ENCODE assay signal across 17 cellular contexts in the genomic region with DNA sequence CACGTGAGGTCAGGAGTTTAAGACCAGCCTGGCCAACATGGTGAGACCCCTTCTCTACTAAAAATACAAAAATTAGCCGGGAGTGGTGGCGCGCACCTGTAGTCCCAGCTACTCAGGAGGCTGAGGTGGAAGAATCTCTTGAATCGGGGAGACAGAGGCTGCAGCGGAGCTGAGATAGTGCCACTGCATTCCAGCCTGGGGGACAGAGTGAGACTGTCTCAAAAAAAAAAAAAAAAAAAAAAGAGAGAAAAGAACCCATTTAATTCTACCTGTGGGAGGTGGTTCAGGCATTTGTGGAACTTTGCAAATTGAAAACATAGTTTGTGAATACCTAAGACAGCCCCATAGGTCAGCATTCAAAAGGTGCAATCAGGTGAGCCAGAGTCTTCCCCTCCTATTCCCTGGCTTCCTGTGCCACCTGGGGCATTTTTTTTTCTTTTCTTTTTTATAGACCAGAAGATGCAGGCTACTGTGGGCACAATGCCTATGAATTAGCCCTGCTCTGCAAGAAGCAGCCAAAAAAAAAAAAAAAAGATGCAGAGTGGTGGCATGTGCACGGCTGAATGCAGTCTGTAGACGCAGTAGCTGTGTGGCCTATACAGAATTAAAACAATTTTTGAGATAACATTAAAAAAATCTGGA. TPM values are rescaled to one million over a fixed set of nuclear protein-coding genes. Genes with fewer than 3 reads are reported as not detected.
DNase-seq lines count a peak whose midpoint lies in the region; FAIRE-seq and TF ChIP-seq lines count a peak whose summit lies in the region.
"Had no signal": no experiment of that assay in that cellular context is flagged by ENCODE, and none has a peak within 500 bp of the region (broad histone marks: within the 10 kb centered on the region; RNA-seq: fewer than 3 reads in every experiment).

No MANE protein-coding gene starts in this region.

- H2BK5ac ChIP-seq in H1 (ENCODE audit: low read depth, low read length) (peak overlapping the region; percentile 99), neuronal stem cell (ENCODE audit: low read length) (peak overlapping the region; percentile 57)

- DNase-seq in G401 (ENCODE audit: low spot score) (peak; percentile 66), H1 (ENCODE audit: low read depth in 1 of 2, low spot score in 2 of 2) (no peak), neuronal stem cell (ENCODE audit: low spot score) (no peak), posterior cingulate gyrus (no peak), D341Med (ENCODE audit: low spot score) (no peak), type B pancreatic cell (ENCODE audit: extremely low spot score, unreplicated experiment) (no peak)
- DNase-seq: HCEC 1CT, NCI-H1417 treated with DMSO at 0.1 percent for 48 hours, NCI-H1930, NCI-H510A treated with DMSO at 0.1 percent for 48 hours, NCI-H82, Peyer's patch, Right ventricle myocardium superior had no signal

- peak overlapping the region; percentile 100 for H4K91ac ChIP-seq in H1 (replicated peaks; ENCODE audit: insufficient read length, low read length)
- H4K91ac ChIP-seq in neuronal stem cell (ENCODE audit: low read depth, low read length, poor library complexity) = no peak overlapping the region

- peaks cover 42% of the 10 kb centered on the region for H3K4me1 Mint-ChIP-seq in type B pancreatic cell (ENCODE audit: unreplicated experiment)

- no peak overlapping the region for H2AFZ ChIP-seq in H1 (ENCODE audit: low read length)
- no peak overlapping the region for H2AFZ ChIP-seq in neuronal stem cell (ENCODE audit: low read length)

- H3K9me3 Mint-ChIP-seq in type B pancreatic cell = no peaks in the 10 kb centered on the region
- H3K9me3 Mint-ChIP-seq: CD14-positive monocyte had no signal

- CTCF ChIA-PET in H1 (lab: Charles Lee; ENCODE audit: partially characterized antibody) = interaction anchor here (0.5 to 20.5 kb wide), 7 partner anchors 13 to 335 kb away, joined by 3 to 257 read pairs (median 4); no protein-coding TSS in a partner anchor

- H4K5ac ChIP-seq in H1 (ENCODE audit: insufficient read length, low read depth, low read length) = peak overlapping the region; percentile 96

- TF ChIP-seq EP300 in H1 (IDR thresholded peaks at IDR 0.05; ENCODE audit: borderline replicate concordance in 1 of 2, low read depth in 2 of 2, low read length in 2 of 2) = no peak

- POLR2A ChIA-PET in H1 (lab: Charles Lee; ENCODE audit: partially characterized antibody) = interaction anchor here (0.7 to 3.0 kb wide), 10 partner anchors 8 to 99 kb away, joined by 3 to 24 read pairs (median 4); a partner anchor contains a TSS

- H2AK5ac ChIP-seq in H1 (ENCODE audit: low read depth, low read length) (peak overlapping the region; percentile 96), neuronal stem cell (ENCODE audit: low read depth, low read length) (peak overlapping the region; percentile 34)

- H3K14ac ChIP-seq in H1 (ENCODE audit: insufficient read length) (no peak overlapping the region), neuronal stem cell (ENCODE audit: low read length) (no peak overlapping the region)

- H3K9ac ChIP-seq in HUES6 (ENCODE audit: low read length) (no peak overlapping the region), H1 (replicated peaks in 1 of 4; ENCODE audit: extremely low read depth in 1 of 4, low read depth in 3 of 4, low read length in 3 of 4) (peak overlapping the region in 1 of 4 experiments; percentile 17; a peak in 2 of 7 replicates), neuronal stem cell (ENCODE audit: low read depth, low read length, poor library complexity) (no peak overlapping the region)

- H3K27ac Mint-ChIP-seq in type B pancreatic cell = no peak overlapping the region

- 55% methylated on average over 8 of the region's 8 CpGs; no CpG with 5 or more reads in 1 of the 2 experiments for WGBS in H1 (ENCODE audit: extremely low coverage in 1 of 2, insufficient coverage in 1 of 2, insufficient read length in 1 of 2, insufficient replicate concordance in 2 of 2, low coverage in 1 of 2, low lambda C conversion rate in 2 of 2, missing lambda C conversion rate in 1 of 2), 2 experiments
- no CpG with 5 or more reads among the region's 8 CpGs for whole genome bisulfite sequencing in neuronal stem cell (ENCODE audit: extremely low coverage in 2 of 2, insufficient read length in 2 of 2, insufficient replicate concordance in 1 of 2), 2 donors

- H4K8ac ChIP-seq in H1 (ENCODE audit: extremely low read depth, insufficient read depth, low read length) (no peak overlapping the region), neuronal stem cell (ENCODE audit: low read depth, low read length) (no peak overlapping the region)

- H3K36me3 ChIP-seq in HUES6 (ENCODE audit: control insufficient read depth, insufficient read depth, low read length) (no peaks in the 10 kb centered on the region), H1 (ENCODE audit: control insufficient read depth in 2 of 4, insufficient read depth in 4 of 4, low read length in 3 of 4) (no peaks in the 10 kb centered on the region), neuronal stem cell (replicated peaks in 1 of 2; ENCODE audit: control insufficient read depth in 2 of 2, insufficient read depth in 2 of 2, low read length in 2 of 2) (no peaks in the 10 kb centered on the region)
- H3K36me3 ChIP-seq: Peyer's patch had no signal

- H2BK20ac ChIP-seq in H1 (ENCODE audit: low read length) = peak overlapping the region; percentile 98

- H2BK15ac ChIP-seq in H1 (ENCODE audit: low read length) (no peak overlapping the region), neuronal stem cell (ENCODE audit: low read length) (peak overlapping the region; percentile 95)

- peak overlapping the region; percentile 99 for H2BK120ac ChIP-seq in H1 (replicated peaks; ENCODE audit: low read depth, low read length)
- H2BK120ac ChIP-seq in neuronal stem cell (ENCODE audit: low read depth, low read length) = no peak overlapping the region

- peak overlapping the region; percentile 67 for H3K56ac ChIP-seq in H1 (replicated peaks; ENCODE audit: insufficient read length, low read depth, low read length)

- H3K9me3 ChIP-seq in HUES6 (ENCODE audit: control insufficient read depth, insufficient read depth, low read depth, low read length) = no peaks in the 10 kb centered on the region
- no peaks in the 10 kb centered on the region for H3K9me3 ChIP-seq in H1 (ENCODE audit: insufficient read depth in 2 of 2, low read depth in 1 of 2, low read length in 1 of 2)
- H3K9me3 ChIP-seq in neuronal stem cell (replicated peaks in 1 of 2; ENCODE audit: control insufficient read depth in 2 of 2, insufficient read depth in 1 of 2, low read depth in 1 of 2, low read length in 2 of 2) = no peaks in the 10 kb centered on the region
- H3K9me3 ChIP-seq: Peyer's patch had no signal

- no peaks in the 10 kb centered on the region for H4K20me1 ChIP-seq in H1 (replicated peaks in 1 of 2; ENCODE audit: control insufficient read depth in 1 of 2, insufficient read depth in 2 of 2, low read length in 2 of 2)

- peak overlapping the region; percentile 49 to 54; a peak in 3 of 4 replicates for H3K4me2 ChIP-seq in H1 (ENCODE audit: insufficient read depth in 1 of 2, low read depth in 2 of 2, low read length in 2 of 2)
- H3K4me2 ChIP-seq in neuronal stem cell (ENCODE audit: insufficient read depth, low read length, poor library complexity, severe bottlenecking) = no peak overlapping the region

- no peaks in the 10 kb centered on the region for H3K79me2 ChIP-seq in H1 (ENCODE audit: control insufficient read depth in 1 of 2, insufficient read depth in 2 of 2, low read length in 2 of 2)

- TF ChIP-seq CTCF in H1 (IDR thresholded peaks at IDR 0.05; ENCODE audit: control extremely low read depth in 1 of 3, insufficient read depth in 1 of 3, low read depth in 1 of 3, low read length in 3 of 3) = no peak
- TF ChIP-seq CTCF in type B pancreatic cell (conservative IDR thresholded peaks at IDR 0.05) = no peak

- in situ Hi-C loops in G401 (cut with HindIII; ENCODE audit: low sequenced_read_pairs) = no loop called here

- H2BK12ac ChIP-seq in H1 (ENCODE audit: low read depth, low read length) (peak overlapping the region; percentile 99), neuronal stem cell (ENCODE audit: low read length) (no peak overlapping the region)

- H3K23ac ChIP-seq in H1 (ENCODE audit: insufficient read length) (no peak overlapping the region), neuronal stem cell (ENCODE audit: low read depth, low read length, poor library complexity) (no peak overlapping the region)

- H3K18ac ChIP-seq in H1 (ENCODE audit: extremely low read depth, low read length) = peak overlapping the region; percentile 99
- no peak overlapping the region for H3K18ac ChIP-seq in neuronal stem cell (ENCODE audit: low read length)

- no peak overlapping the region for H3K4me3 ChIP-seq in HUES6 (ENCODE audit: low read depth, low read length)
- H3K4me3 ChIP-seq in H1 (ENCODE audit: extremely low read depth in 1 of 4, insufficient read depth in 2 of 4, low read depth in 3 of 4, low read length in 4 of 4) = no peak overlapping the region
- H3K4me3 ChIP-seq in neuronal stem cell (ENCODE audit: low read length in 2 of 2) = no peak overlapping the region
- H3K4me3 ChIP-seq: K562, Peyer's patch, SK-N-MC had no signal

- peak overlapping the region; percentile 24; the same call in 1 of the 2 replicates for H3K27ac ChIP-seq in HUES6 (ENCODE audit: low read depth, low read length)
- peak overlapping the region; percentile 76; the same call in 1 of the 2 replicates for H3K27ac ChIP-seq in H1 (ENCODE audit: low read depth, low read length)
- peak overlapping the region; percentile 73 for H3K27ac ChIP-seq in neuronal stem cell (replicated peaks; ENCODE audit: low read length)
- H3K27ac ChIP-seq: Peyer's patch, SK-N-MC had no signal

- TF ChIP-seq POLR2A in H1 (IDR thresholded peaks at IDR 0.05; ENCODE audit: control extremely low read depth in 1 of 2, low read depth in 2 of 2, low read length in 2 of 2) = no peak

- H3K36me3 Mint-ChIP-seq in type B pancreatic cell = no peaks in the 10 kb centered on the region
- H3K36me3 Mint-ChIP-seq: CD14-positive monocyte had no signal

- TF ChIP-seq RAD21 in H1 (IDR thresholded peaks at IDR 0.05 in 1 of 2, conservative IDR thresholded peaks at IDR 0.05 in 1 of 2; ENCODE audit: low read depth in 2 of 2, low read length in 2 of 2) = no peak

- intact Hi-C loops in posterior cingulate gyrus (cut with DNase I) = no loop called here

- no peaks in the 10 kb centered on the region for H3K27me3 Mint-ChIP-seq in type B pancreatic cell

- H3K4me1 ChIP-seq in HUES6 (ENCODE audit: control insufficient read depth, insufficient read depth, low read length) = peaks cover 62% of the 10 kb centered on the region
- H3K4me1 ChIP-seq in H1 (replicated peaks in 1 of 4; ENCODE audit: control insufficient read depth in 3 of 4, insufficient read depth in 4 of 4, low read length in 3 of 4) = peaks cover 30 to 52% (median 44%) of the 10 kb centered on the region in 4 experiments
- H3K4me1 ChIP-seq in neuronal stem cell (ENCODE audit: control insufficient read depth in 2 of 2, insufficient read depth in 1 of 2, low read depth in 1 of 2, low read length in 2 of 2) = peaks cover 46 to 57% of the 10 kb centered on the region in 2 donors

- peak; percentile 52 for FAIRE-seq in H1 (lab: Jason Lieb, UNC)
- FAIRE-seq: K562 had no signal

- H3K4ac ChIP-seq in H1 (replicated peaks; ENCODE audit: insufficient read length, low read depth, low read length) (no peak overlapping the region), neuronal stem cell (ENCODE audit: low read length) (peak overlapping the region; percentile 1)

- H3K23me2 ChIP-seq in H1 (ENCODE audit: low read depth, low read length) = no peaks in the 10 kb centered on the region

- no peaks in the 10 kb centered on the region for H3K79me1 ChIP-seq in H1 (ENCODE audit: low read depth, low read length)
- H3K79me1 ChIP-seq in neuronal stem cell (ENCODE audit: low read depth, low read length) = no peaks in the 10 kb centered on the region

- H3K27me3 ChIP-seq in HUES6 (ENCODE audit: control insufficient read depth, insufficient read depth, low read length) = no peaks in the 10 kb centered on the region
- no peaks in the 10 kb centered on the region for H3K27me3 ChIP-seq in H1 (replicated peaks in 1 of 4; ENCODE audit: control insufficient read depth in 3 of 4, extremely low read depth in 1 of 4, insufficient read depth in 3 of 4, low read length in 3 of 4)
- no peaks in the 10 kb centered on the region for H3K27me3 ChIP-seq in neuronal stem cell (ENCODE audit: control insufficient read depth in 3 of 3, insufficient read depth in 3 of 3, low read depth in 1 of 3, low read length in 3 of 3)
- H3K27me3 ChIP-seq: Peyer's patch had no signal

- H3K4me3 Mint-ChIP-seq in type B pancreatic cell = no peak overlapping the region
- H3K4me3 Mint-ChIP-seq: CD14-positive monocyte had no signal

RNA-seq across cellular contexts. Expression of a gene that starts 9.1 kb away (rescaled TPM):
- total RNA-seq in G401 (2014; rRNA removed; shearing (Covaris generic)) = 72.7 and 90.1 TPM in 2 replicates
- 47.9 and 49.4 TPM in 2 replicates for total RNA-seq in H1 (2021; fragmentation: NEBNext Ultra II Directional; extraction: Animal tissue kit (Norgen Biotek cat#: 25700))
- polyA plus RNA-seq in H1 (2011; rRNA removed) = 10.1 and 15.2 TPM in 2 replicates
- 13.5 TPM for polyA plus RNA-seq in H1 (2011; cell fraction: cytosol; rRNA removed)
- 33.4 TPM for polyA plus RNA-seq in H1 (2011; cell fraction: nucleus; rRNA removed)
- 13.7 to 17.9 TPM (median 15.6 TPM) in 4 replicates for polyA plus RNA-seq in H1 (2012, experiment 1 of 2)
- 21.7 TPM for polyA plus RNA-seq in H1 (2012, experiment 2 of 2)
- polyA plus RNA-seq in H1 (2013, experiment 1 of 2) = 28.0 TPM
- 27.0 TPM for polyA plus RNA-seq in H1 (2013, experiment 2 of 2)
- 7.3 and 11.0 TPM in 2 replicates for polyA minus RNA-seq in H1 (2011; rRNA and poly(A)+ RNA removed)
- polyA minus RNA-seq in H1 (2011; cell fraction: cytosol; rRNA and poly(A)+ RNA removed) = 17.7 TPM
- polyA minus RNA-seq in H1 (2011; cell fraction: nucleus; rRNA and poly(A)+ RNA removed) = 14.3 TPM
- 17.8 TPM for polyA plus RNA-seq in neuronal stem cell (2013, experiment 1 of 2)
- polyA plus RNA-seq in neuronal stem cell (2013, experiment 2 of 2) = 18.2 TPM
- total RNA-seq in type B pancreatic cell (ENCODE audit: low replicate concordance) = 16.9 and 21.1 TPM in 2 replicates

RNA-seq across cellular contexts. Expression of a gene that starts 9.5 kb away (rescaled TPM):
- total RNA-seq in G401 (2014; rRNA removed; shearing (Covaris generic)) = 16.3 and 43.0 TPM in 2 replicates
- total RNA-seq in H1 (2021; fragmentation: NEBNext Ultra II Directional; extraction: Animal tissue kit (Norgen Biotek cat#: 25700)) = 56.7 and 60.0 TPM in 2 replicates
- 46.7 and 69.3 TPM in 2 replicates for polyA plus RNA-seq in H1 (2011; rRNA removed)
- polyA plus RNA-seq in H1 (2011; cell fraction: cytosol; rRNA removed) = 69.5 TPM
- 180 TPM for polyA plus RNA-seq in H1 (2011; cell fraction: nucleus; rRNA removed)
- polyA plus RNA-seq in H1 (2012, experiment 1 of 2) = 38.8 to 53.2 TPM (median 48.6 TPM) in 4 replicates
- polyA plus RNA-seq in H1 (2012, experiment 2 of 2) = 42.4 TPM
- 34.5 TPM for polyA plus RNA-seq in H1 (2013, experiment 1 of 2)
- polyA plus RNA-seq in H1 (2013, experiment 2 of 2) = 33.4 TPM
- polyA minus RNA-seq in H1 (2011; rRNA and poly(A)+ RNA removed) = 49.7 and 65.7 TPM in 2 replicates
- 37.5 TPM for polyA minus RNA-seq in H1 (2011; cell fraction: cytosol; rRNA and poly(A)+ RNA removed)
- polyA minus RNA-seq in H1 (2011; cell fraction: nucleus; rRNA and poly(A)+ RNA removed) = 62.2 TPM
- polyA plus RNA-seq in neuronal stem cell (2013, experiment 1 of 2) = 28.6 TPM
- 27.5 TPM for polyA plus RNA-seq in neuronal stem cell (2013, experiment 2 of 2)
- total RNA-seq in type B pancreatic cell (ENCODE audit: low replicate concordance) = 44.7 and 54.8 TPM in 2 replicates

Comparison
In these comparisons a context has a peak if more than half of its experiments do, and no peak if none do; other contexts are left out.
1. H3K27ac ChIP-seq: peak in every context shown above with its lines; median percentile 76 in H1; 73 in neuronal stem cell; 24 in HUES6.